Comparison of ENCODE assay signal across 21 cellular contexts in genomic region chr7:140611641-140612040, GRCh38.
"Had no signal": no experiment of that assay in that cellular context is flagged by ENCODE, and none has a peak within 500 bp of the region (broad histone marks: within the 10 kb centered on the region; RNA-seq: fewer than 3 reads in every experiment).

No MANE protein-coding gene starts in this region.

- H3K9me3 Mint-ChIP-seq: activated naive CD4-positive, alpha-beta T cell treated with anti-CD3 and anti-CD28 coated beads, Interleukin-2, amount 10 ng/mL, durations not matched to agents 7 days and 5 days; activated naive CD8-positive, alpha-beta T cell treated with anti-CD3 and anti-CD28 coated beads, Interleukin-2, amount 50 U/mL, for 24 hours; dendritic cell treated with granulocyte-macrophage colony-stimulating factor and Interleukin-4, amounts not matched to agents 40 ng/mL and 50 ng/mL, for 4 days; nephron progenitor cell; T-helper 1 cell treated with Interleukin-12 subunit alpha and Interleukin-12 subunit beta and Interleukin-4 antibody, amounts not matched to agents 30 μg/mL and 1 μg/mL, for 36 hours had no signal

- H3K4me1 Mint-ChIP-seq: activated naive CD4-positive, alpha-beta T cell treated with anti-CD3 and anti-CD28 coated beads, Interleukin-2, amount 10 ng/mL, durations not matched to agents 7 days and 5 days; activated naive CD8-positive, alpha-beta T cell treated with anti-CD3 and anti-CD28 coated beads, Interleukin-2, amount 50 U/mL, for 24 hours had no signal

- H3K36me3 ChIP-seq: gastroesophageal sphincter, heart right ventricle, tibial nerve had no signal

- H3K36me3 Mint-ChIP-seq: activated naive CD4-positive, alpha-beta T cell treated with anti-CD3 and anti-CD28 coated beads, Interleukin-2, amount 10 ng/mL, durations not matched to agents 7 days and 5 days had no signal

- H3K27me3 ChIP-seq: gastroesophageal sphincter, heart right ventricle, tibial nerve had no signal

- H3K27ac ChIP-seq: WERI-Rb-1 had no signal

- ATAC-seq: activated naive CD8-positive, alpha-beta T cell treated with anti-CD3 and anti-CD28 coated beads, Interleukin-2, amount 50 U/mL, for 24 hours; esophagus mucosa; gastroesophageal sphincter; heart right ventricle had no signal

- H3K4me3 Mint-ChIP-seq: activated naive CD4-positive, alpha-beta T cell treated with anti-CD3 and anti-CD28 coated beads, Interleukin-2, amount 10 ng/mL, durations not matched to agents 7 days and 5 days; activated naive CD8-positive, alpha-beta T cell treated with anti-CD3 and anti-CD28 coated beads, Interleukin-2, amount 50 U/mL, for 24 hours; dendritic cell treated with granulocyte-macrophage colony-stimulating factor and Interleukin-4, amounts not matched to agents 40 ng/mL and 50 ng/mL, for 4 days; nephron progenitor cell; T-helper 1 cell treated with Interleukin-12 subunit alpha and Interleukin-12 subunit beta and Interleukin-4 antibody, amounts not matched to agents 30 μg/mL and 1 μg/mL, for 36 hours had no signal

- H3K27ac Mint-ChIP-seq: activated naive CD4-positive, alpha-beta T cell treated with anti-CD3 and anti-CD28 coated beads, Interleukin-2, amount 10 ng/mL, durations not matched to agents 7 days and 5 days; activated naive CD8-positive, alpha-beta T cell treated with anti-CD3 and anti-CD28 coated beads, Interleukin-2, amount 50 U/mL, for 24 hours; dendritic cell treated with granulocyte-macrophage colony-stimulating factor and Interleukin-4, amounts not matched to agents 40 ng/mL and 50 ng/mL, for 4 days; nephron progenitor cell; T-helper 1 cell treated with Interleukin-12 subunit alpha and Interleukin-12 subunit beta and Interleukin-4 antibody, amounts not matched to agents 30 μg/mL and 1 μg/mL, for 36 hours had no signal

- H3K9me3 ChIP-seq: gastroesophageal sphincter, heart right ventricle, tibial nerve had no signal

- H3K4me3 ChIP-seq: gastroesophageal sphincter, heart right ventricle, tibial nerve had no signal

- DNase-seq: activated CD4-positive, alpha-beta T cell treated with anti-CD3 and anti-CD28 coated beads, Interleukin-2, amount 50 U/mL, for 48 hours; activated naive CD4-positive, alpha-beta T cell treated with anti-CD3 and anti-CD28 coated beads, Interleukin-2, amount 10 ng/mL, durations not matched to agents 7 days and 5 days; activated naive CD8-positive, alpha-beta T cell treated with anti-CD3 and anti-CD28 coated beads, Interleukin-2, amount 50 U/mL, for 24 hours; activated T-cell treated with anti-CD3 and anti-CD28 coated beads for 4 hours; anterior cingulate cortex; cerebellar nuclear complex; effector CD8-positive, alpha-beta T cell; heart right ventricle; nephron progenitor cell; nucleus accumbens; posterior cingulate gyrus; stimulated activated CD4-positive, alpha-beta T cell treated with anti-CD3 and anti-CD28 coated beads, Interleukin-12 subunit alpha, Interleukin-12 subunit beta, amount 100 ng/mL, for 4 hours; stimulated activated CD4-positive, alpha-beta T cell treated with anti-CD3 and anti-CD28 coated beads, Interleukin-2, amount 100 ng/mL, for 24 hours; stimulated activated naive CD4-positive, alpha-beta T cell treated with Interleukin-2 at 50 U/mL for 16 hours; substantia nigra; WERI-Rb-1 had no signal
